16 cellular contexts compared by ENCODE assay signal in genomic region chr1:1164701-1165451, GRCh38. TPM values are rescaled to one million over a fixed set of nuclear protein-coding genes. Genes with fewer than 3 reads are reported as not detected.
A peak's percentile ranks its signal among the peaks of the same experiment; 100 is the strongest.
DNase-seq lines count a peak whose midpoint lies in the region; ATAC-seq, FAIRE-seq and TF ChIP-seq lines count a peak whose summit lies in the region.
"Had no signal": no experiment of that assay in that cellular context is flagged by ENCODE, and none has a peak within 500 bp of the region (broad histone marks: within the 10 kb centered on the region; RNA-seq: fewer than 3 reads in every experiment).

No MANE protein-coding gene starts in this region.

- H3K9me3 Mint-ChIP-seq in Caco-2 (ENCODE audit: unreplicated experiment), result no peaks in the 10 kb centered on the region
- H3K9me3 Mint-ChIP-seq in nephron, result no peaks in the 10 kb centered on the region
- H3K9me3 Mint-ChIP-seq in activated CD4-positive, alpha-beta T cell treated with anti-CD3 and anti-CD28 coated beads, Interleukin-2, amount 10 ng/mL, durations not matched to agents 7 days and 5 days, result no peaks in the 10 kb centered on the region
- H3K9me3 Mint-ChIP-seq: activated naive CD8-positive, alpha-beta T cell treated with anti-CD3 and anti-CD28 coated beads for 36 hours; HFFc6 had no signal

- POLR2A ChIA-PET in Caco-2 (lab: Charles Lee), result interaction anchor here (1.7 kb wide), 1 partner anchor 40 kb away, joined by 5 read pairs; no protein-coding TSS in a partner anchor
- POLR2A ChIA-PET in activated CD4-positive, alpha-beta T cell treated with anti-CD3 and anti-CD28 coated beads, Interleukin-2, amount 10 ng/mL, durations not matched to agents 7 days and 5 days (lab: Charles Lee), result no interaction called here

- intact Hi-C loops in Caco-2 (cut with micrococcal nuclease; ENCODE audit: unreplicated experiment), result loop anchor here (2.0 to 5.0 kb wide), 2 partner anchors 48 to 148 kb away; partner anchors contain the start of gene C1orf159

- no peaks in the 10 kb centered on the region for H3K9me3 ChIP-seq in Caco-2

- no peak for FAIRE-seq in GM12892 (lab: Jason Lieb, UNC)

- peaks cover 42% of the 10 kb centered on the region for H3K36me3 Mint-ChIP-seq in Caco-2 (ENCODE audit: insufficient read depth, unreplicated experiment)
- H3K36me3 Mint-ChIP-seq in nephron (ENCODE audit: low read depth), result no peaks in the 10 kb centered on the region
- H3K36me3 Mint-ChIP-seq in activated CD4-positive, alpha-beta T cell treated with anti-CD3 and anti-CD28 coated beads, Interleukin-2, amount 10 ng/mL, durations not matched to agents 7 days and 5 days (ENCODE audit: low read depth), result no peaks in the 10 kb centered on the region
- H3K36me3 Mint-ChIP-seq: activated naive CD8-positive, alpha-beta T cell treated with anti-CD3 and anti-CD28 coated beads for 36 hours had no signal

- no peak for TF ChIP-seq POLR2A in GM12892 (IDR thresholded peaks at IDR 0.05; ENCODE audit: low read depth, low read length)

- peak overlapping the region; percentile 90 for H3K4me3 Mint-ChIP-seq in Caco-2 (ENCODE audit: unreplicated experiment)
- peak overlapping the region in 2 of 3 experiments; percentile 73 to 77 for H3K4me3 Mint-ChIP-seq in nephron
- no peak overlapping the region for H3K4me3 Mint-ChIP-seq in activated CD4-positive, alpha-beta T cell treated with anti-CD3 and anti-CD28 coated beads, Interleukin-2, amount 10 ng/mL, durations not matched to agents 7 days and 5 days
- H3K4me3 Mint-ChIP-seq: activated naive CD8-positive, alpha-beta T cell treated with anti-CD3 and anti-CD28 coated beads for 36 hours; HFFc6 had no signal

- H3K27me3 Mint-ChIP-seq in Caco-2 (ENCODE audit: insufficient read depth, unreplicated experiment) (no peaks in the 10 kb centered on the region), nephron (ENCODE audit: low read depth) (peaks cover 12% of the 10 kb centered on the region)
- no peaks in the 10 kb centered on the region for H3K27me3 Mint-ChIP-seq in activated CD4-positive, alpha-beta T cell treated with anti-CD3 and anti-CD28 coated beads, Interleukin-2, amount 10 ng/mL, durations not matched to agents 7 days and 5 days
- H3K27me3 Mint-ChIP-seq: activated naive CD8-positive, alpha-beta T cell treated with anti-CD3 and anti-CD28 coated beads for 36 hours had no signal

- H3K27ac Mint-ChIP-seq in Caco-2 (ENCODE audit: unreplicated experiment) (peak overlapping the region; percentile 81), nephron (peak overlapping the region in 2 of 3 experiments; percentile 94 to 96)
- no peak overlapping the region for H3K27ac Mint-ChIP-seq in activated CD4-positive, alpha-beta T cell treated with anti-CD3 and anti-CD28 coated beads, Interleukin-2, amount 10 ng/mL, durations not matched to agents 7 days and 5 days
- H3K27ac Mint-ChIP-seq: activated naive CD8-positive, alpha-beta T cell treated with anti-CD3 and anti-CD28 coated beads for 36 hours; HFFc6 had no signal

- CTCF ChIA-PET in Caco-2 (lab: Charles Lee), result interaction anchor here (1.3 kb wide), 1 partner anchor 66 kb away, joined by 3 read pairs; no protein-coding TSS in a partner anchor
- CTCF ChIA-PET in activated CD4-positive, alpha-beta T cell treated with anti-CD3 and anti-CD28 coated beads, Interleukin-2, amount 10 ng/mL, durations not matched to agents 7 days and 5 days (lab: Charles Lee), result interaction anchor here (1.9 kb wide), 1 partner anchor 8 kb away, joined by 4 read pairs; no protein-coding TSS in a partner anchor

- H3K36me3 ChIP-seq in Caco-2 (ENCODE audit: control insufficient read depth, insufficient read depth, low read length), result no peaks in the 10 kb centered on the region; the same call in 1 of the 2 replicates

- H3K4me3 ChIP-seq in Caco-2 (ENCODE audit: low read depth, low read length) (peak overlapping the region; percentile 82), epithelial cell of esophagus (ENCODE audit: low read length) (peak overlapping the region; percentile 86)

- H3K27me3 ChIP-seq in Caco-2 (replicated peaks; ENCODE audit: control insufficient read depth, insufficient read depth, low read length), result no peaks in the 10 kb centered on the region

- H3K4me1 ChIP-seq in Caco-2, result peaks cover 17% of the 10 kb centered on the region

- ATAC-seq in GM19395 (IDR thresholded peaks at IDR 0.05; ENCODE audit: unreplicated experiment), result no peak

- H3K4me1 Mint-ChIP-seq in Caco-2 (ENCODE audit: low read depth, unreplicated experiment), result no peaks in the 10 kb centered on the region
- peaks cover 12% of the 10 kb centered on the region for H3K4me1 Mint-ChIP-seq in nephron
- no peaks in the 10 kb centered on the region for H3K4me1 Mint-ChIP-seq in activated CD4-positive, alpha-beta T cell treated with anti-CD3 and anti-CD28 coated beads, Interleukin-2, amount 10 ng/mL, durations not matched to agents 7 days and 5 days

- peak; percentile 61 to 64 for DNase-seq in Caco-2
- DNase-seq in NCI-H128 (lab: John Stamatoyannopoulos, UW; ENCODE audit: unreplicated experiment), result peak; percentile 62
- peak; percentile 95 for DNase-seq in epithelial cell of esophagus (ENCODE audit: low read depth)
- DNase-seq in activated CD4-positive, alpha-beta T cell treated with anti-CD3 and anti-CD28 coated beads, Interleukin-2, amount 10 ng/mL, durations not matched to agents 7 days and 5 days, result no peak
- DNase-seq in NCI-H1092 treated with DMSO at 0.1 percent for 48 hours (lab: John Stamatoyannopoulos, UW), result no peak
- no peak for DNase-seq in GM12892 (ENCODE audit: insufficient read length)
- DNase-seq: activated CD8-positive, alpha-beta memory T cell treated with anti-CD3 and anti-CD28 coated beads for 24 hours; activated naive CD8-positive, alpha-beta T cell treated with anti-CD3 and anti-CD28 coated beads for 36 hours; C1 segment of cervical spinal cord; effector CD4-positive, alpha-beta T cell; HFFc6; stimulated activated CD4-positive, alpha-beta T cell treated with anti-CD3 and anti-CD28 coated beads, Interleukin-2, amount 100 ng/mL, for 24 hours had no signal

- BruUV-seq in Caco-2 (replicated peaks; lab: Mats Ljungman, UMichigan), result no TSS peak

- TF ChIP-seq CTCF in Caco-2 (IDR thresholded peaks at IDR 0.05; ENCODE audit: insufficient read depth in 1 of 2, low read depth in 1 of 2, low read length in 1 of 2, severe bottlenecking in 1 of 2, unreplicated experiment in 1 of 2), result no peak
- no peak for TF ChIP-seq CTCF in epithelial cell of esophagus (IDR thresholded peaks at IDR 0.05; ENCODE audit: insufficient read depth, low read depth, low read length, missing control alignments)
- TF ChIP-seq CTCF in nephron (IDR thresholded peaks at IDR 0.05; ENCODE audit: unreplicated experiment in 3 of 3), result no peak

RNA-seq across cellular contexts. Expression of gene TTLL10, which starts 8.8 kb away (rescaled TPM):
- total RNA-seq in Caco-2 (2022), result 0.29 and 1.2 TPM in 2 replicates
- under 1 TPM; 0.15 to 0.27 TPM for total RNA-seq in activated CD4-positive, alpha-beta T cell treated with anti-CD3 and anti-CD28 coated beads, Interleukin-2, amount 10 ng/mL, durations not matched to agents 7 days and 5 days
- not detected for polyA plus RNA-seq in GM12892 (2012; ENCODE audit: missing spikeins)
- total RNA-seq: activated naive CD8-positive, alpha-beta T cell treated with anti-CD3 and anti-CD28 coated beads for 36 hours; HFFc6; M059J had no signal
- polyA plus RNA-seq: neural cell had no signal

RNA-seq across cellular contexts. Expression of gene TNFRSF18, which starts 41.5 kb away (rescaled TPM):
- total RNA-seq in Caco-2 (2022), result not detected in 2 replicates
- total RNA-seq in activated CD4-positive, alpha-beta T cell treated with anti-CD3 and anti-CD28 coated beads, Interleukin-2, amount 10 ng/mL, durations not matched to agents 7 days and 5 days, result 10 to 100 TPM; 26.0 to 33.9 TPM
- polyA plus RNA-seq in GM12892 (2012; ENCODE audit: missing spikeins), result 3.6 TPM
- total RNA-seq: HFFc6, M059J had no signal
- polyA plus RNA-seq: neural cell had no signal

RNA-seq across cellular contexts. Expression of gene C1orf159, which starts 49.0 kb away (rescaled TPM):
- total RNA-seq in Caco-2 (2022), result 12.9 and 14.0 TPM in 2 replicates
- total RNA-seq in activated CD4-positive, alpha-beta T cell treated with anti-CD3 and anti-CD28 coated beads, Interleukin-2, amount 10 ng/mL, durations not matched to agents 7 days and 5 days, result 10 to 100 TPM; 18.0 to 22.0 TPM
- polyA plus RNA-seq in GM12892 (2012; ENCODE audit: missing spikeins), result 2.9 TPM

RNA-seq across cellular contexts. Expression of gene TNFRSF4, which starts 49.1 kb away (rescaled TPM):
- not detected in 2 replicates for total RNA-seq in Caco-2 (2022)
- 10 to 100 TPM; 44.1 to 52.8 TPM for total RNA-seq in activated CD4-positive, alpha-beta T cell treated with anti-CD3 and anti-CD28 coated beads, Interleukin-2, amount 10 ng/mL, durations not matched to agents 7 days and 5 days
- polyA plus RNA-seq in GM12892 (2012; ENCODE audit: missing spikeins), result 2.9 TPM
- total RNA-seq: M059J had no signal
- polyA plus RNA-seq: neural cell had no signal

Comparison
In these comparisons a context has a peak if more than half of its experiments do, and no peak if none do; other contexts are left out.
1. DNase-seq: peak in Caco-2 (2 of 2), NCI-H128 (single experiment) and epithelial cell of esophagus (single experiment); none in activated CD4-positive, alpha-beta T cell treated with anti-CD3 and anti-CD28 coated beads, Interleukin-2, amount 10 ng/mL, durations not matched to agents 7 days and 5 days (single experiment), NCI-H1092 treated with DMSO at 0.1 percent for 48 hours (single experiment) and GM12892 (single experiment).
2. RNA of gene TNFRSF18, which starts 41.5 kb away (total RNA-seq): 26.0 to 33.9 TPM in activated CD4-positive, alpha-beta T cell treated with anti-CD3 and anti-CD28 coated beads, Interleukin-2, amount 10 ng/mL, durations not matched to agents 7 days and 5 days; not detected in Caco-2; every median in the first group is over 10 times any median in the second.